In the genomic region with DNA sequence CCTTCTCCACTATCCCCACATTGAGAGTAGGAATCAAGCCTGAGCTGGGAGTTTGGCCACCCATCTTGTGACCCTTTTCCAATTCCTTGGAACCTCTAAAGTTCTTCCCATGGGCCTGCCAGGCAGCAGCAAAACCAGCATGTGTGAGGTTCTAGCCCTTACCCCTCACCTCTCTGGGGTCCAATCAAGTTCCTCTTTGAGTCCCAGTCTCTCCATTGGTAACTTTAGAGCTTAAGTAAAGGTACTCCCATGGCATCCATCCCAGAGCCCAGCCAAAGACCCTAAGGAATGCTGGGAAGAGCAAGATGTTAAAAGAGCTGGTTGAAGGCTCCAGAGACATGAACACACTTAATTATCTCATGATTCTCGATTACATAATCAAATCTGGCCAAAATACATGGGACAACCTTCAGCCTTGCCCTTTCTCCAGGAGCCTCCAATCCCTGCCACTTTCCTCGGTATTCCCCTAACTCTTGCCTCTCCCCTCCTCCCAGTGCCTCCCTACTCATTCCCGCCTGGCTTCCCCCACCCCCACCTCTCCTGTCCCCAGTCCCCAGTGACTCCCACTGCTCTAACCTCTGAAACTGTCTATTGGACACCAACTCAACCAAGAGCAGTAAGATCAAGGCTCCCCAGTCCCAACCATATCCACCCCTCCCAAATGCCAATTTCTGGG, we compare ENCODE assay signal across 11 cellular contexts. TPM values are rescaled to one million over a fixed set of nuclear protein-coding genes. Genes with fewer than 3 reads are reported as not detected.
DNase-seq lines count a peak whose midpoint lies in the region; ATAC-seq and TF ChIP-seq lines count a peak whose summit lies in the region.
"Had no signal": no experiment of that assay in that cellular context is flagged by ENCODE, and none has a peak within 500 bp of the region (broad histone marks: within the 10 kb centered on the region; RNA-seq: fewer than 3 reads in every experiment).

No MANE protein-coding gene starts in this region.

- peaks cover 0 to 2% (median 0%) of the 10 kb centered on the region in 8 donors for H3K9me3 Mint-ChIP-seq in CD4-positive, alpha-beta memory T cell

- 18 to 27% methylated on average over 3 of the region's 3 CpGs for WGBS in gastroesophageal sphincter (ENCODE audit: low coverage in 1 of 2), 2 donors

- H3K4me3 Mint-ChIP-seq in CD4-positive, alpha-beta memory T cell: peak overlapping the region in 7 of 8 donors; percentile 5 to 98 (median 32)

- peak overlapping the region in 5 of 7 donors; percentile 23 to 97 (median 42) for H3K27ac Mint-ChIP-seq in CD4-positive, alpha-beta memory T cell

- H3K4me3 ChIP-seq in CD4-positive, alpha-beta memory T cell (ENCODE audit: low read length in 2 of 2): no peak overlapping the region
- H3K4me3 ChIP-seq in Panc1 (ENCODE audit: low read depth in 2 of 2, low read length in 2 of 2) (no peak overlapping the region), gastroesophageal sphincter (peak overlapping the region; percentile 85 to 86), gastrocnemius medialis (peak overlapping the region; percentile 63 to 86 (median 74))

- POLR2A ChIA-PET in CD4-positive, alpha-beta memory T cell (lab: Charles Lee; ENCODE audit: partially characterized antibody): interaction anchor here (0.7 to 4.6 kb wide), 4 partner anchors 8 to 38 kb away, joined by 3 to 22 read pairs (median 4); a partner anchor contains a TSS
- POLR2A ChIA-PET in Panc1 (lab: Charles Lee): no interaction called here

- no peak for DNase-seq in CD4-positive, alpha-beta memory T cell
- no peak for DNase-seq in Panc1 (ENCODE audit: low read depth, low spot score)
- peak in 1 of 2 donors; percentile 44 for DNase-seq in gastrocnemius medialis
- DNase-seq in NCI-H2029 treated with DMSO at 0.1 percent for 48 hours (lab: John Stamatoyannopoulos, UW): no peak
- no peak for DNase-seq in NCI-H128 (lab: John Stamatoyannopoulos, UW; ENCODE audit: unreplicated experiment)
- DNase-seq in ACHN: no peak
- DNase-seq: effector memory CD4-positive, alpha-beta T cell; NCI-H226; SW 1271 had no signal

- H3K4me1 Mint-ChIP-seq in CD4-positive, alpha-beta memory T cell: peaks cover 5 to 15% (median 11%) of the 10 kb centered on the region in 4 donors

- CTCF ChIA-PET in CD4-positive, alpha-beta memory T cell (lab: Charles Lee; ENCODE audit: partially characterized antibody): interaction anchor here (1.2 to 2.4 kb wide), 5 partner anchors 9 to 54 kb away, joined by 3 to 7 read pairs (median 4); a partner anchor contains a TSS
- CTCF ChIA-PET in Panc1 (lab: Charles Lee): no interaction called here

- H3K9me3 ChIP-seq in CD4-positive, alpha-beta memory T cell (ENCODE audit: control insufficient read depth in 1 of 2, low read length in 2 of 2): no peaks in the 10 kb centered on the region
- H3K9me3 ChIP-seq in Panc1 (ENCODE audit: control insufficient read depth, insufficient read depth, low read depth, low read length): no peaks in the 10 kb centered on the region
- H3K9me3 ChIP-seq in gastroesophageal sphincter: no peaks in the 10 kb centered on the region
- H3K9me3 ChIP-seq in gastrocnemius medialis: no peaks in the 10 kb centered on the region

- H3K36me3 Mint-ChIP-seq in CD4-positive, alpha-beta memory T cell: peaks cover 7 to 20% of the 10 kb centered on the region in 2 donors

- in situ Hi-C loops in Panc1 (cut with HindIII; ENCODE audit: low pct_unique_long_range_greater_than_20kb, low sequenced_read_pairs) (no loop called here), gastrocnemius medialis (cut with MboI; ENCODE audit: low sequenced_read_pairs in 4 of 4) (no loop called here), ACHN (cut with HindIII; ENCODE audit: low pct_ligation_motif_present, low pct_unique_long_range_greater_than_20kb, low sequenced_read_pairs) (no loop called here)

- TF ChIP-seq EP300 in gastroesophageal sphincter (IDR thresholded peaks at IDR 0.05): no peak

- no peak for TF ChIP-seq CTCF in Panc1 (IDR thresholded peaks at IDR 0.05)
- no peak for TF ChIP-seq CTCF in gastroesophageal sphincter (IDR thresholded peaks at IDR 0.05)
- no peak for TF ChIP-seq CTCF in gastrocnemius medialis (IDR thresholded peaks at IDR 0.05 in 4 of 5, conservative IDR thresholded peaks at IDR 0.05 in 1 of 5)

- H3K27ac ChIP-seq in CD4-positive, alpha-beta memory T cell (ENCODE audit: low read depth, low read length): no peak overlapping the region
- peak overlapping the region; percentile 96 for H3K27ac ChIP-seq in Panc1 (ENCODE audit: low read length)
- peak overlapping the region; percentile 98 to 100 (median 99) for H3K27ac ChIP-seq in gastroesophageal sphincter
- H3K27ac ChIP-seq in gastrocnemius medialis: peak overlapping the region; percentile 96 to 100 (median 100)

- TF ChIP-seq POLR2A in gastroesophageal sphincter (IDR thresholded peaks at IDR 0.05) (no peak), gastrocnemius medialis (IDR thresholded peaks at IDR 0.05) (no peak)

- peaks cover 14% of the 10 kb centered on the region for H3K4me1 ChIP-seq in CD4-positive, alpha-beta memory T cell (ENCODE audit: insufficient read depth, low read length)
- H3K4me1 ChIP-seq in Panc1 (ENCODE audit: control insufficient read depth, insufficient read depth, low read length): peaks cover 56% of the 10 kb centered on the region
- H3K4me1 ChIP-seq in gastroesophageal sphincter: peaks cover 0 to 67% (median 42%) of the 10 kb centered on the region in 3 donors
- H3K4me1 ChIP-seq in gastrocnemius medialis: peaks cover 31 to 45% of the 10 kb centered on the region in 2 donors

- H3K36me3 ChIP-seq in CD4-positive, alpha-beta memory T cell (ENCODE audit: insufficient read depth, low read length): peaks cover 7% of the 10 kb centered on the region
- H3K36me3 ChIP-seq in Panc1 (ENCODE audit: control insufficient read depth, insufficient read depth, low read length) (no peaks in the 10 kb centered on the region), gastroesophageal sphincter (peaks cover 0 to 29% of the 10 kb centered on the region in 2 donors), gastrocnemius medialis (peaks cover 0 to 5% of the 10 kb centered on the region in 2 donors)

- TSS peak; percentile 78 for BruUV-seq in Panc1 (replicated peaks; lab: Mats Ljungman, UMichigan)

- H3K27me3 ChIP-seq in CD4-positive, alpha-beta memory T cell (ENCODE audit: insufficient read depth, low read length): no peaks in the 10 kb centered on the region
- H3K27me3 ChIP-seq in Panc1 (ENCODE audit: control insufficient read depth, insufficient read depth, low read length): no peaks in the 10 kb centered on the region
- no peaks in the 10 kb centered on the region for H3K27me3 ChIP-seq in gastroesophageal sphincter
- H3K27me3 ChIP-seq in gastrocnemius medialis: no peaks in the 10 kb centered on the region

- H3K27me3 Mint-ChIP-seq in CD4-positive, alpha-beta memory T cell: no peaks in the 10 kb centered on the region

- ATAC-seq in Panc1 (no peak), gastroesophageal sphincter (no peak), gastrocnemius medialis (no peak), GM18858 (IDR thresholded peaks at IDR 0.05; ENCODE audit: unreplicated experiment) (no peak)

- intact Hi-C loops in CD4-positive, alpha-beta memory T cell (cut with micrococcal nuclease): no loop called here
- intact Hi-C loops in Panc1 (cut with micrococcal nuclease; ENCODE audit: unreplicated experiment) (no loop called here), gastrocnemius medialis (cut with DNase I; ENCODE audit: low total_unique reads) (loop anchor here (5.0 to 10.0 kb wide), 2 partner anchors 950 to 1003 kb away; no protein-coding TSS in a partner anchor)

RNA-seq across cellular contexts. Expression of a gene that starts 4.8 kb away (rescaled TPM):
- total RNA-seq in CD4-positive, alpha-beta memory T cell: 1 to 10 TPM; 6.3 to 7.2 TPM
- under 1 TPM; 0.27 to 0.45 TPM for polyA plus RNA-seq in CD4-positive, alpha-beta memory T cell
- total RNA-seq in Panc1 (2021; ENCODE audit: unreplicated experiment) (48.1 TPM), gastroesophageal sphincter (100 to 1,000 TPM; 108 to 323 (median 182) TPM), gastrocnemius medialis (100 to 1,000 TPM in 1 of 4 donors, 10 to 100 TPM in 3; 74.4 to 114 (median 91.9) TPM)
- 49.1 TPM for polyA plus RNA-seq in Panc1 (2012; ENCODE audit: insufficient read length)

RNA-seq across cellular contexts. Expression of a gene that starts 34.2 kb away (rescaled TPM):
- 10 to 100 TPM; 54.3 to 59.3 TPM for total RNA-seq in CD4-positive, alpha-beta memory T cell
- 10 to 100 TPM; 54.2 to 71.7 TPM for polyA plus RNA-seq in CD4-positive, alpha-beta memory T cell
- total RNA-seq in Panc1 (2021; ENCODE audit: unreplicated experiment): 25.0 TPM
- polyA plus RNA-seq in Panc1 (2012; ENCODE audit: insufficient read length): 28.5 TPM
- 100 to 1,000 TPM in 2 of 4 donors, 10 to 100 TPM in 2; 79.1 to 137 (median 110) TPM for total RNA-seq in gastroesophageal sphincter
- total RNA-seq in gastrocnemius medialis: 10 to 100 TPM; 15.9 to 29.5 (median 25.5) TPM

RNA-seq across cellular contexts. Expression of a gene that starts 38.8 kb away (rescaled TPM):
- total RNA-seq in CD4-positive, alpha-beta memory T cell: 100 to 1,000 TPM; 730 to 777 TPM
- polyA plus RNA-seq in CD4-positive, alpha-beta memory T cell: 100 to 1,000 TPM in 1 of 2 donors, 10 to 100 TPM in 1; 74.2 to 117 TPM
- total RNA-seq in Panc1 (2021; ENCODE audit: unreplicated experiment) (351 TPM), gastroesophageal sphincter (100 to 1,000 TPM; 521 to 701 (median 591) TPM), gastrocnemius medialis (100 to 1,000 TPM; 667 to 821 (median 740) TPM)
- polyA plus RNA-seq in Panc1 (2012; ENCODE audit: insufficient read length): 242 TPM

RNA-seq across cellular contexts. Expression of a gene that starts 52.4 kb away (rescaled TPM):
- total RNA-seq in CD4-positive, alpha-beta memory T cell: under 1 TPM in 1 of 2 experiments, not detected in 1; 0.61 TPM
- 1 to 10 TPM in 1 of 2 donors, under 1 TPM in 1; 0.53 to 1.5 TPM for polyA plus RNA-seq in CD4-positive, alpha-beta memory T cell
- total RNA-seq in Panc1 (2021; ENCODE audit: unreplicated experiment): 4.7 TPM
- 3.7 TPM for polyA plus RNA-seq in Panc1 (2012; ENCODE audit: insufficient read length)
- 1,000 to 10,000 TPM in 2 of 4 donors, 100 to 1,000 TPM in 2; 632 to 1,838 (median 914) TPM for total RNA-seq in gastroesophageal sphincter
- 100 to 1,000 TPM in 1 of 4 donors, 10 to 100 TPM in 3; 67.3 to 143 (median 77.4) TPM for total RNA-seq in gastrocnemius medialis

RNA-seq across cellular contexts. Expression of a gene that starts 58.3 kb away (rescaled TPM):
- under 1 TPM; 0.26 to 0.42 TPM for total RNA-seq in CD4-positive, alpha-beta memory T cell
- under 1 TPM; 0.20 to 0.85 TPM for polyA plus RNA-seq in CD4-positive, alpha-beta memory T cell
- total RNA-seq in Panc1 (2021; ENCODE audit: unreplicated experiment) (not detected), gastroesophageal sphincter (under 1 TPM in 1 of 4 donors, not detected in 3; 0.31 TPM), gastrocnemius medialis (not detected)
- not detected for polyA plus RNA-seq in Panc1 (2012; ENCODE audit: insufficient read length)

Comparison
In these comparisons a context has a peak if more than half of its experiments do, and no peak if none do; other contexts are left out.
1. H3K4me3 ChIP-seq: peak in gastroesophageal sphincter (2 of 2) and gastrocnemius medialis (4 of 4); none in CD4-positive, alpha-beta memory T cell (0 of 2) and Panc1 (0 of 2).